In genomic region chr19:3984584-3984907, GRCh38 we compare ENCODE assay signal across 8 cellular contexts. TPM values are rescaled to one million over a fixed set of nuclear protein-coding genes. Genes with fewer than 3 reads are reported as not detected.
DNase-seq lines count a peak whose midpoint lies in the region; TF ChIP-seq lines count a peak whose summit lies in the region.

No MANE protein-coding gene starts in this region.

- WGBS in prostate gland: under 1% methylated on average over 10 of the region's 10 CpGs

- CTCF ChIA-PET in GM10248 (lab: Yijun Ruan, JAX): interaction anchor here (1.2 to 1.7 kb wide), 3 partner anchors 202 to 223 kb away, joined by 3 to 4 read pairs (median 4); partner anchors contain the start of gene MRPL54

- DNase-seq in GM03348 (ENCODE audit: low spot score) (peak; percentile 16), SJCRH30 (no peak), fibroblast of villous mesenchyme (ENCODE audit: low read depth) (no peak), prostate gland (ENCODE audit: low spot score) (no peak), RKO (ENCODE audit: low spot score) (no peak), NCI-H2196 treated with DMSO at 0.1 percent for 48 hours (lab: John Stamatoyannopoulos, UW; ENCODE audit: unreplicated experiment) (no peak), GM10248 (ENCODE audit: extremely low spot score) (no peak)
- no peak for DNase-seq in effector CD4-positive, alpha-beta T cell

- TF ChIP-seq POLR2A in prostate gland (IDR thresholded peaks at IDR 0.05): no peak

- intact Hi-C loops in prostate gland (cut with DNase I): loop anchor here (2.0 to 5.0 kb wide), 2 partner anchors 14 to 198 kb away; partner anchors contain the start of genes ANKRD24, DAPK3 and SIRT6

- POLR2A ChIA-PET in GM10248 (lab: Yijun Ruan, JAX): interaction anchor here (1.5 to 2.3 kb wide), 4 partner anchors 9 to 216 kb away, joined by 4 to 19 read pairs (median 13); partner anchors contain the start of gene DAPK3

- no peak for TF ChIP-seq CTCF in fibroblast of villous mesenchyme (IDR thresholded peaks at IDR 0.05; ENCODE audit: insufficient read depth, low read depth, low read length)
- TF ChIP-seq CTCF in prostate gland (IDR thresholded peaks at IDR 0.05): no peak
- no peak for TF ChIP-seq CTCF in GM10248 (IDR thresholded peaks at IDR 0.05; ENCODE audit: control extremely low read depth, extremely low read depth, low read depth, missing control alignments)

- H3K4me1 ChIP-seq in SJCRH30 (peaks cover 15% of the 10 kb centered on the region), prostate gland (replicated peaks) (peaks cover 16% of the 10 kb centered on the region)

- H3K4me3 ChIP-seq in SJCRH30: peak overlapping the region; percentile 99
- H3K4me3 ChIP-seq in fibroblast of villous mesenchyme (ENCODE audit: low read depth, low read length): peak overlapping the region; percentile 100
- peak overlapping the region; percentile 91 to 96 for H3K4me3 ChIP-seq in prostate gland

- H3K27ac ChIP-seq in SJCRH30: peak overlapping the region; percentile 92
- peak overlapping the region; percentile 97 to 98 for H3K27ac ChIP-seq in prostate gland

- no peaks in the 10 kb centered on the region for H3K9me3 ChIP-seq in SJCRH30 (replicated peaks)
- H3K9me3 ChIP-seq in prostate gland: no peaks in the 10 kb centered on the region

- peaks cover 54% of the 10 kb centered on the region for H3K36me3 ChIP-seq in SJCRH30
- H3K36me3 ChIP-seq in prostate gland: peaks cover 38 to 43% of the 10 kb centered on the region in 2 donors

- H3K27me3 ChIP-seq in SJCRH30: no peaks in the 10 kb centered on the region
- H3K27me3 ChIP-seq in prostate gland (replicated peaks; ENCODE audit: insufficient read depth): no peaks in the 10 kb centered on the region

RNA-seq across cellular contexts. Expression of gene EEF2, which starts 0.7 kb away (rescaled TPM):
- total RNA-seq in SJCRH30 (2014; rRNA removed; shearing (Covaris generic)): 1,658 and 1,674 TPM in 2 replicates
- total RNA-seq in fibroblast of villous mesenchyme: 1,931 and 1,932 TPM in 2 replicates
- total RNA-seq in prostate gland: 1,000 to 10,000 TPM; 1,974 to 1,998 TPM

RNA-seq across cellular contexts. Expression of gene DAPK3, which starts 13.6 kb away (rescaled TPM):
- 39.1 and 41.9 TPM in 2 replicates for total RNA-seq in SJCRH30 (2014; rRNA removed; shearing (Covaris generic))
- total RNA-seq in fibroblast of villous mesenchyme: 209 and 213 TPM in 2 replicates
- 100 to 1,000 TPM in 1 of 2 donors, 10 to 100 TPM in 1; 87.1 to 107 TPM for total RNA-seq in prostate gland

RNA-seq across cellular contexts. Expression of gene PIAS4, which starts 23.0 kb away (rescaled TPM):
- total RNA-seq in SJCRH30 (2014; rRNA removed; shearing (Covaris generic)): 32.8 and 35.1 TPM in 2 replicates
- total RNA-seq in fibroblast of villous mesenchyme (17.3 and 26.7 TPM in 2 replicates), prostate gland (10 to 100 TPM; 25.3 to 70.0 TPM)

RNA-seq across cellular contexts. Expression of gene NMRK2, which starts 51.7 kb away (rescaled TPM):
- total RNA-seq in SJCRH30 (2014; rRNA removed; shearing (Covaris generic)): 0.79 and 1.1 TPM in 2 replicates
- total RNA-seq in fibroblast of villous mesenchyme: not detected in 2 replicates
- 1 to 10 TPM in 1 of 2 donors, under 1 TPM in 1; 0.64 to 1.8 TPM for total RNA-seq in prostate gland
